In the genomic region with DNA sequence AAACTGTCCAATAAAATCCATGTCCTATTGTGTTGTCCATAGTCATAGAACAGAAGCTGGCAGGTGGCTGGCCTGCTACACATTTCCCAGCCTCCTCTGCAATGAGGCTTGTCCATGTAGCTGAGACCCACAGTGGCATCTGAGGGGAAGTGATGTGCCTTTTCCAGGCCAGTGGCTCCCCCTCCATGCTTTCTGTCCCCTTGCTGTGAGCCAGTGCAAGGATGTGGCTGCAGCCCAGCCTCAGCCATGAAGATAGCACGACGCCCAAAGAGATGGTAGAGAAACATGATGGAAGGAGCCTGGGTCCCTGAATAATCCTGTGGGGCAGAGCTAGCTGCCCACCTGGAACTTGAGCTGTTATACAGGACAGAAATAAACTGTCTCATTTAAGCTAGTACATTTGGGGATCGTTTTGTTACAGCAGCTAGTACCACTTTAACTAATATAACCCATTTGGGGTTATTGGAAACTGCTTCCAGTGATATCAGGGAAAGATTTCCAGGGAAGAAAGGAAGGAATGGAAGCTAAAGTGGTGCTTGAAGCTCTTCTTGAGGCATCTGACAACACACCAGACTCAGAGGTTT, we compare ENCODE assay signal across 35 cellular contexts.
"Had no signal": no experiment of that assay in that cellular context is flagged by ENCODE, and none has a peak within 500 bp of the region (broad histone marks: within the 10 kb centered on the region; RNA-seq: fewer than 3 reads in every experiment).

No MANE protein-coding gene starts in this region.

- H3K36me3 ChIP-seq: ascending aorta, cardiac muscle cell, MG63 had no signal

- H3K27me3 Mint-ChIP-seq: activated CD8-positive, alpha-beta T cell treated with anti-CD3 and anti-CD28 coated beads for 36 hours; activated naive CD4-positive, alpha-beta T cell treated with anti-CD3 and anti-CD28 coated beads, Interleukin-2, amount 50 U/mL, for 24 hours; activated naive CD8-positive, alpha-beta T cell treated with anti-CD3 and anti-CD28 coated beads, Interleukin-2, amount 10 ng/mL, durations not matched to agents 7 days and 5 days; T-cell had no signal

- H3K4me1 ChIP-seq: Peyer's patch had no signal

- ATAC-seq: activated CD8-positive, alpha-beta T cell treated with anti-CD3 and anti-CD28 coated beads for 36 hours; PC-3; SK-N-SH treated with all-trans-retinoic acid at 6 μM for 48 hours; T-cell had no signal

- H3K9me3 ChIP-seq: ascending aorta, MG63, Peyer's patch had no signal

- H3K36me3 Mint-ChIP-seq: activated naive CD4-positive, alpha-beta T cell treated with anti-CD3 and anti-CD28 coated beads, Interleukin-2, amount 50 U/mL, for 24 hours; activated naive CD8-positive, alpha-beta T cell treated with anti-CD3 and anti-CD28 coated beads, Interleukin-2, amount 10 ng/mL, durations not matched to agents 7 days and 5 days had no signal

- H3K27me3 ChIP-seq: ascending aorta, cardiac muscle cell, MG63, Peyer's patch had no signal

- H3K9me3 Mint-ChIP-seq: activated CD8-positive, alpha-beta T cell treated with anti-CD3 and anti-CD28 coated beads for 36 hours; activated naive CD4-positive, alpha-beta T cell treated with anti-CD3 and anti-CD28 coated beads, Interleukin-2, amount 50 U/mL, for 24 hours; activated naive CD8-positive, alpha-beta T cell treated with anti-CD3 and anti-CD28 coated beads, Interleukin-2, amount 10 ng/mL, durations not matched to agents 7 days and 5 days; activated T-helper 2 cell treated with anti-CD3 and anti-CD28 coated beads, Interferon-gamma antibody, Interleukin-2, Interleukin-4, amounts not matched to agents 10 μg/mL and 5 μg/mL and 100 μg/mL, durations not matched to agents 14 hours and 24 hours and 36 hours; T-cell had no signal

- H3K4me1 Mint-ChIP-seq: activated naive CD4-positive, alpha-beta T cell treated with anti-CD3 and anti-CD28 coated beads, Interleukin-2, amount 50 U/mL, for 24 hours; activated naive CD8-positive, alpha-beta T cell treated with anti-CD3 and anti-CD28 coated beads, Interleukin-2, amount 10 ng/mL, durations not matched to agents 7 days and 5 days; T-cell had no signal

- DNase-seq: activated CD4-positive, alpha-beta T cell treated with anti-CD3 and anti-CD28 coated beads for 1 hour; activated CD4-positive, alpha-beta T cell treated with anti-CD3 and anti-CD28 coated beads for 48 hours; activated CD4-positive, CD25-positive, alpha-beta regulatory T cell; activated CD8-positive, alpha-beta T cell treated with anti-CD3 and anti-CD28 coated beads for 36 hours; activated gamma-delta T cell; activated naive CD4-positive, alpha-beta T cell treated with Interleukin-2 at 50 U/mL for 16 hours; activated naive CD8-positive, alpha-beta T cell treated with anti-CD3 and anti-CD28 coated beads, Interleukin-2, amount 10 ng/mL, durations not matched to agents 7 days and 5 days; activated T-cell treated with anti-CD3 and anti-CD28 coated beads, Interleukin-2, amount 50 U/mL, for 1 hour; amygdala; Kasumi-1; KG1; MG63; NCI-H1048; NCI-H1105 treated with DMSO at 0.1 percent for 48 hours; NCI-H1436; NCI-H1694; NCI-H2029; NCI-H2107; NCI-H2171; NCI-H510A; NCI-H748 treated with DMSO at 0.1 percent for 48 hours; NK-92 treated with Interleukin-12 subunit alpha and Interleukin-12 subunit beta, amount 100 ng/mL, for 24 hours; PC-3; RPMI8226; SIG-M5; T-cell; T-helper 2 cell; T1000; WERI-Rb-1 had no signal

- H3K27ac Mint-ChIP-seq: activated CD8-positive, alpha-beta T cell treated with anti-CD3 and anti-CD28 coated beads for 36 hours; activated naive CD4-positive, alpha-beta T cell treated with anti-CD3 and anti-CD28 coated beads, Interleukin-2, amount 50 U/mL, for 24 hours; activated naive CD8-positive, alpha-beta T cell treated with anti-CD3 and anti-CD28 coated beads, Interleukin-2, amount 10 ng/mL, durations not matched to agents 7 days and 5 days; activated T-helper 2 cell treated with anti-CD3 and anti-CD28 coated beads, Interferon-gamma antibody, Interleukin-2, Interleukin-4, amounts not matched to agents 10 μg/mL and 5 μg/mL and 100 μg/mL, durations not matched to agents 14 hours and 24 hours and 36 hours; T-cell had no signal

- H3K4me3 Mint-ChIP-seq: activated CD8-positive, alpha-beta T cell treated with anti-CD3 and anti-CD28 coated beads for 36 hours; activated naive CD4-positive, alpha-beta T cell treated with anti-CD3 and anti-CD28 coated beads, Interleukin-2, amount 50 U/mL, for 24 hours; activated naive CD8-positive, alpha-beta T cell treated with anti-CD3 and anti-CD28 coated beads, Interleukin-2, amount 10 ng/mL, durations not matched to agents 7 days and 5 days; T-cell had no signal

- H3K27ac ChIP-seq: ascending aorta, cardiac muscle cell, WERI-Rb-1 had no signal

- H3K4me3 ChIP-seq: ascending aorta, cardiac muscle cell, MG63, Peyer's patch had no signal
